ENCODE assay signal across 1 cellular context in the genomic region with DNA sequence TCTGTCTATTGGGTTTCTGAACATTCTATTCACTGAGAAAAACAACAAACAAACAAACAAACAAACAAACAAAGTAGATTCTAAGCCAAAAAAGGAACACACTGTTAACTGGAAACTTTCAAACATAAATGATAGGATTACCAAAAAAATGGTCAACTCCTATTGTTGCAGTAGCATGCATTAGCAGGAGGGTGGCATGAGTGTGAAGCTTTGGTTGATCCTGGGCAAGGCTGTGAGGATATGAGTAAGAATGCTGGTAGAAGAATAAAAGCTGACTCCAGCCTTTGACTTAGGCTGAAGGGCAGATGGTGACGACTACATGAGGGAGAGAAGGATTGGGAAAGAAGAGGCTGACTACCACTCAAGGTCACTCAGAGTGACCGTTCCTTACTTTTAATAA.
TF ChIP-seq lines count a peak whose summit lies in the region.

No MANE protein-coding gene starts in this region.

TF ChIP-seq in WTC11, 78 proteins besides CTCF, POLR2A, EP300 and RAD21 (continued from another document):
- TF ChIP-seq, protein P1, sequence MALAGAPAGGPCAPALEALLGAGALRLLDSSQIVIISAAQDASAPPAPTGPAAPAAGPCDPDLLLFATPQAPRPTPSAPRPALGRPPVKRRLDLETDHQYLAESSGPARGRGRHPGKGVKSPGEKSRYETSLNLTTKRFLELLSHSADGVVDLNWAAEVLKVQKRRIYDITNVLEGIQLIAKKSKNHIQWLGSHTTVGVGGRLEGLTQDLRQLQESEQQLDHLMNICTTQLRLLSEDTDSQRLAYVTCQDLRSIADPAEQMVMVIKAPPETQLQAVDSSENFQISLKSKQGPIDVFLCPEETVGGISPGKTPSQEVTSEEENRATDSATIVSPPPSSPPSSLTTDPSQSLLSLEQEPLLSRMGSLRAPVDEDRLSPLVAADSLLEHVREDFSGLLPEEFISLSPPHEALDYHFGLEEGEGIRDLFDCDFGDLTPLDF (CRISPR knock-in tag; IDR thresholded peaks at IDR 0.05): no peak
- no peak for TF ChIP-seq ELF4 (CRISPR knock-in tag; IDR thresholded peaks at IDR 0.05; ENCODE audit: low read depth)
